Comparison of ENCODE assay signal across 14 cellular contexts in genomic region chr3:76566211-76566534, GRCh38.
"Had no signal": no experiment of that assay in that cellular context is flagged by ENCODE, and none has a peak within 500 bp of the region (broad histone marks: within the 10 kb centered on the region; RNA-seq: fewer than 3 reads in every experiment).

No MANE protein-coding gene starts in this region.

- H3K4me1 ChIP-seq: adrenal gland, gastroesophageal sphincter had no signal

- H3K27ac ChIP-seq: adrenal gland, gastroesophageal sphincter, left ventricle myocardium inferior, neutrophil, thoracic aorta had no signal

- H3K4me3 ChIP-seq: adrenal gland, gastroesophageal sphincter, left ventricle myocardium inferior, thoracic aorta had no signal

- H3K36me3 ChIP-seq: adrenal gland, gastroesophageal sphincter, left ventricle myocardium inferior, neutrophil, thoracic aorta had no signal

- DNase-seq: activated CD4-positive, alpha-beta T cell treated with anti-CD3 and anti-CD28 coated beads for 1 hour; activated CD4-positive, alpha-beta T cell treated with anti-CD3 and anti-CD28 coated beads, Interleukin-2, amount 50 U/mL, for 48 hours; activated naive CD4-positive, alpha-beta T cell treated with anti-CD3 and anti-CD28 coated beads, Interleukin-2, amount 50 U/mL, for 16 hours; activated T-cell treated with anti-CD3 and anti-CD28 coated beads, Interleukin-2, amount 50 U/mL, for 24 hours; adrenal gland; islet precursor cell; left ventricle myocardium inferior; naive thymus-derived CD8-positive, alpha-beta T cell; posterior cingulate gyrus; retina had no signal

- H3K9me3 ChIP-seq: adrenal gland, gastroesophageal sphincter, left ventricle myocardium inferior, neutrophil, thoracic aorta had no signal

- ATAC-seq: gastroesophageal sphincter; naive thymus-derived CD8-positive, alpha-beta T cell; stimulated activated effector memory CD8-positive, alpha-beta T cell treated with anti-CD3 and anti-CD28 coated beads, Interleukin-12 subunit alpha, Interleukin-12 subunit beta, amount 100 ng/mL, for 72 hours had no signal

- H3K27me3 ChIP-seq: adrenal gland, gastroesophageal sphincter, neutrophil had no signal
